Comparison of ENCODE assay signal across 1 cellular context in the genomic region with DNA sequence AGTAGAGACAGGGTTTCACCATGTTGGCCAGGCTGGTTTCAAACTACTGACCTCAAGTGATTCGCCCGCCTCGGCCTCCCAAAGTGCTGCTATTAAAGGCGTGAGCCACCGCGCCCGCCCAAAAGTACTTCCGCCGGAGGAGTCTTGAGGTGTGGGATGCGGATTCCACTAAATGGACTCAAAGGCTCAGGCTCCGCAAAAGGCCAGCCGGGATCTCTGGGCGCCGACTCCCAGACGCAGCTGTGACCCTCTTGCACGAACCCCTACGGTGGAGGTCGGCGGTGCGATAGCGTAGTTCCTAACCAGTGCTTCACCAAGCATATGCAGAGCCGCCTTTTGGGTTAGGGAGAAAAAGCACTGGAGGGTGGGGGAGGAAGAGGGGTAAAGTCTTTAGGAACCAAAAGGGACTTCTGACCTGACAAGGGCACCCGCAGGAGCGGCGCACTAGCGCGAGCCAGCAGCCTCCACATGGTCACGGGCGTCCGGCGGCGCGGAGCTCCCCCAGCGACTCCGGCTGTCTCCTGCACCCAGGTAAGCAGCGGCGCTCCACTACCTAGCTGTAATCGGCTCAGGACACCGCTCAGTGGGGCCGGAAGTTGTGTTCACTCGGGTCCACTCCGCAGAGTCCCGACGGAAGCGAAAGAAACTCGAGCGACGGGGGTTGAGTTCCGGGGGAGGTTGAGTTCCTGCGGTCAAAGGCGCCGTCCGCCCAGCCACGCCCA.
TF ChIP-seq lines count a peak whose summit lies in the region.

A gene (minus strand): TSS at position 590 of the 722 bp plus-strand sequence. CDS start 120 bp downstream, at position 470.

TF ChIP-seq in K562, 482 proteins besides CTCF, POLR2A, EP300 and RAD21 (continued from another document and continues in another):
- TF ChIP-seq, protein P1, sequence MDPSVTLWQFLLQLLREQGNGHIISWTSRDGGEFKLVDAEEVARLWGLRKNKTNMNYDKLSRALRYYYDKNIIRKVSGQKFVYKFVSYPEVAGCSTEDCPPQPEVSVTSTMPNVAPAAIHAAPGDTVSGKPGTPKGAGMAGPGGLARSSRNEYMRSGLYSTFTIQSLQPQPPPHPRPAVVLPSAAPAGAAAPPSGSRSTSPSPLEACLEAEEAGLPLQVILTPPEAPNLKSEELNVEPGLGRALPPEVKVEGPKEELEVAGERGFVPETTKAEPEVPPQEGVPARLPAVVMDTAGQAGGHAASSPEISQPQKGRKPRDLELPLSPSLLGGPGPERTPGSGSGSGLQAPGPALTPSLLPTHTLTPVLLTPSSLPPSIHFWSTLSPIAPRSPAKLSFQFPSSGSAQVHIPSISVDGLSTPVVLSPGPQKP (CRISPR knock-in tag; IDR thresholded peaks at IDR 0.05) = no peak
- no peak for TF ChIP-seq ZNF695 (CRISPR knock-in tag; IDR thresholded peaks at IDR 0.05)
- no peak for TF ChIP-seq TFAM (CRISPR knock-in tag; conservative IDR thresholded peaks at IDR 0.05)
- peak; percentile 69 to 83 for TF ChIP-seq TBL1XR1 (IDR thresholded peaks at IDR 0.05; ENCODE audit: low read length in 2 of 2)
- TF ChIP-seq FIP1L1 (IDR thresholded peaks at IDR 0.05; ENCODE audit: low read depth, low read length, poor library complexity, severe bottlenecking) = peak; percentile 84
- peak; percentile 48 to 56; a peak in 3 of 4 replicates for TF ChIP-seq SIX5 (IDR thresholded peaks at IDR 0.05; ENCODE audit: borderline replicate concordance in 1 of 2, insufficient read depth in 1 of 2, low read depth in 1 of 2, low read length in 2 of 2)
- TF ChIP-seq STAT5A (IDR thresholded peaks at IDR 0.05; ENCODE audit: borderline replicate concordance, low read length) = peak; percentile 20; the same call in 1 of the 2 replicates
- no peak for TF ChIP-seq MAFG (tag; conservative IDR thresholded peaks at IDR 0.05)
- TF ChIP-seq, protein P2, sequence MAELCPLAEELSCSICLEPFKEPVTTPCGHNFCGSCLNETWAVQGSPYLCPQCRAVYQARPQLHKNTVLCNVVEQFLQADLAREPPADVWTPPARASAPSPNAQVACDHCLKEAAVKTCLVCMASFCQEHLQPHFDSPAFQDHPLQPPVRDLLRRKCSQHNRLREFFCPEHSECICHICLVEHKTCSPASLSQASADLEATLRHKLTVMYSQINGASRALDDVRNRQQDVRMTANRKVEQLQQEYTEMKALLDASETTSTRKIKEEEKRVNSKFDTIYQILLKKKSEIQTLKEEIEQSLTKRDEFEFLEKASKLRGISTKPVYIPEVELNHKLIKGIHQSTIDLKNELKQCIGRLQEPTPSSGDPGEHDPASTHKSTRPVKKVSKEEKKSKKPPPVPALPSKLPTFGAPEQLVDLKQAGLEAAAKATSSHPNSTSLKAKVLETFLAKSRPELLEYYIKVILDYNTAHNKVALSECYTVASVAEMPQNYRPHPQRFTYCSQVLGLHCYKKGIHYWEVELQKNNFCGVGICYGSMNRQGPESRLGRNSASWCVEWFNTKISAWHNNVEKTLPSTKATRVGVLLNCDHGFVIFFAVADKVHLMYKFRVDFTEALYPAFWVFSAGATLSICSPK (IDR thresholded peaks at IDR 0.05; ENCODE audit: borderline replicate concordance) = no peak
- no peak for TF ChIP-seq TAL1 (IDR thresholded peaks at IDR 0.05)
- TF ChIP-seq NEUROD1 (IDR thresholded peaks at IDR 0.05; ENCODE audit: borderline replicate concordance, low read depth, low read length, partially characterized antibody) = peak; percentile 31
- TF ChIP-seq, protein P3, sequence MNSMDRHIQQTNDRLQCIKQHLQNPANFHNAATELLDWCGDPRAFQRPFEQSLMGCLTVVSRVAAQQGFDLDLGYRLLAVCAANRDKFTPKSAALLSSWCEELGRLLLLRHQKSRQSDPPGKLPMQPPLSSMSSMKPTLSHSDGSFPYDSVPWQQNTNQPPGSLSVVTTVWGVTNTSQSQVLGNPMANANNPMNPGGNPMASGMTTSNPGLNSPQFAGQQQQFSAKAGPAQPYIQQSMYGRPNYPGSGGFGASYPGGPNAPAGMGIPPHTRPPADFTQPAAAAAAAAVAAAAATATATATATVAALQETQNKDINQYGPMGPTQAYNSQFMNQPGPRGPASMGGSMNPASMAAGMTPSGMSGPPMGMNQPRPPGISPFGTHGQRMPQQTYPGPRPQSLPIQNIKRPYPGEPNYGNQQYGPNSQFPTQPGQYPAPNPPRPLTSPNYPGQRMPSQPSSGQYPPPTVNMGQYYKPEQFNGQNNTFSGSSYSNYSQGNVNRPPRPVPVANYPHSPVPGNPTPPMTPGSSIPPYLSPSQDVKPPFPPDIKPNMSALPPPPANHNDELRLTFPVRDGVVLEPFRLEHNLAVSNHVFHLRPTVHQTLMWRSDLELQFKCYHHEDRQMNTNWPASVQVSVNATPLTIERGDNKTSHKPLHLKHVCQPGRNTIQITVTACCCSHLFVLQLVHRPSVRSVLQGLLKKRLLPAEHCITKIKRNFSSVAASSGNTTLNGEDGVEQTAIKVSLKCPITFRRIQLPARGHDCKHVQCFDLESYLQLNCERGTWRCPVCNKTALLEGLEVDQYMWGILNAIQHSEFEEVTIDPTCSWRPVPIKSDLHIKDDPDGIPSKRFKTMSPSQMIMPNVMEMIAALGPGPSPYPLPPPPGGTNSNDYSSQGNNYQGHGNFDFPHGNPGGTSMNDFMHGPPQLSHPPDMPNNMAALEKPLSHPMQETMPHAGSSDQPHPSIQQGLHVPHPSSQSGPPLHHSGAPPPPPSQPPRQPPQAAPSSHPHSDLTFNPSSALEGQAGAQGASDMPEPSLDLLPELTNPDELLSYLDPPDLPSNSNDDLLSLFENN (IDR thresholded peaks at IDR 0.05; ENCODE audit: low read depth in 2 of 2, low read length in 2 of 2) = peak in 1 of 2 experiments; percentile 20; a peak in 1 of 4 replicates
- no peak for TF ChIP-seq FOXJ2 (tag; IDR thresholded peaks at IDR 0.05)
- no peak for TF ChIP-seq EGR1 (conservative IDR thresholded peaks at IDR 0.05)
- no peak for TF ChIP-seq ZFP30 (CRISPR knock-in tag; IDR thresholded peaks at IDR 0.05; ENCODE audit: borderline replicate concordance)
- TF ChIP-seq POLR2B (IDR thresholded peaks at IDR 0.05; ENCODE audit: low read depth, partially characterized antibody) = peak; percentile 81
- no peak for TF ChIP-seq POLR3G (IDR thresholded peaks at IDR 0.05; ENCODE audit: extremely low read depth, insufficient read length, insufficient replicate concordance)
- TF ChIP-seq U2AF2 (optimal IDR thresholded peaks at IDR 0.05; ENCODE audit: low read depth, low read length) = no peak
- TF ChIP-seq CBX8 (IDR thresholded peaks at IDR 0.05; ENCODE audit: borderline replicate concordance, extremely low read depth, low read depth, low read length, poor library complexity, severe bottlenecking) = no peak
- TF ChIP-seq POU5F1 (IDR thresholded peaks at IDR 0.05; ENCODE audit: borderline replicate concordance, low read depth, low read length, partially characterized antibody) = no peak
- TF ChIP-seq GABPB1 (CRISPR knock-in tag; IDR thresholded peaks at IDR 0.05) = peak; percentile 100
- TF ChIP-seq, protein P4, sequence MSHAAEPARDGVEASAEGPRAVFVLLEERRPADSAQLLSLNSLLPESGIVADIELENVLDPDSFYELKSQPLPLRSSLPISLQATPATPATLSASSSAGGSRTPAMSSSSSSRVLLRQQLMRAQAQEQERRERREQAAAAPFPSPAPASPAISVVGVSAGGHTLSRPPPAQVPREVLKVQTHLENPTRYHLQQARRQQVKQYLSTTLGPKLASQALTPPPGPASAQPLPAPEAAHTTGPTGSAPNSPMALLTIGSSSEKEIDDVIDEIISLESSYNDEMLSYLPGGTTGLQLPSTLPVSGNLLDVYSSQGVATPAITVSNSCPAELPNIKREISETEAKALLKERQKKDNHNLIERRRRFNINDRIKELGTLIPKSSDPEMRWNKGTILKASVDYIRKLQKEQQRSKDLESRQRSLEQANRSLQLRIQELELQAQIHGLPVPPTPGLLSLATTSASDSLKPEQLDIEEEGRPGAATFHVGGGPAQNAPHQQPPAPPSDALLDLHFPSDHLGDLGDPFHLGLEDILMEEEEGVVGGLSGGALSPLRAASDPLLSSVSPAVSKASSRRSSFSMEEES (CRISPR knock-in tag; IDR thresholded peaks at IDR 0.05) = no peak
- TF ChIP-seq RBM22 (IDR thresholded peaks at IDR 0.05; ENCODE audit: low read depth, low read length, poor library complexity, severe bottlenecking) = peak; percentile 91
- TF ChIP-seq CSDE1 (IDR thresholded peaks at IDR 0.05) = no peak
- TF ChIP-seq SNRNP70 (optimal IDR thresholded peaks at IDR 0.05; ENCODE audit: low read depth, low read length) = no peak
- TF ChIP-seq, protein P5, sequence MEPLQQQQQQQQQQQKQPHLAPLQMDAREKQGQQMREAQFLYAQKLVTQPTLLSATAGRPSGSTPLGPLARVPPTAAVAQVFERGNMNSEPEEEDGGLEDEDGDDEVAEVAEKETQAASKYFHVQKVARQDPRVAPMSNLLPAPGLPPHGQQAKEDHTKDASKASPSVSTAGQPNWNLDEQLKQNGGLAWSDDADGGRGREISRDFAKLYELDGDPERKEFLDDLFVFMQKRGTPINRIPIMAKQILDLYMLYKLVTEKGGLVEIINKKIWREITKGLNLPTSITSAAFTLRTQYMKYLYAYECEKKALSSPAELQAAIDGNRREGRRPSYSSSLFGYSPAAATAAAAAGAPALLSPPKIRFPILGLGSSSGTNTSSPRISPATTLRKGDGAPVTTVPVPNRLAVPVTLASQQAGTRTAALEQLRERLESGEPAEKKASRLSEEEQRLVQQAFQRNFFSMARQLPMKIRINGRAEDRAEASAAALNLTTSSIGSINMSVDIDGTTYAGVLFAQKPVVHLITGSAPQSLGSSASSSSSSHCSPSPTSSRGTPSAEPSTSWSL (CRISPR knock-in tag; IDR thresholded peaks at IDR 0.05; ENCODE audit: borderline replicate concordance) = no peak
- TF ChIP-seq PHF8 (IDR thresholded peaks at IDR 0.05; ENCODE audit: borderline replicate concordance, low read length) = peak; percentile 87; the same call in 1 of the 2 replicates
- TF ChIP-seq ZEB2 (IDR thresholded peaks at IDR 0.05) = peak; percentile 99
- TF ChIP-seq, protein P6, sequence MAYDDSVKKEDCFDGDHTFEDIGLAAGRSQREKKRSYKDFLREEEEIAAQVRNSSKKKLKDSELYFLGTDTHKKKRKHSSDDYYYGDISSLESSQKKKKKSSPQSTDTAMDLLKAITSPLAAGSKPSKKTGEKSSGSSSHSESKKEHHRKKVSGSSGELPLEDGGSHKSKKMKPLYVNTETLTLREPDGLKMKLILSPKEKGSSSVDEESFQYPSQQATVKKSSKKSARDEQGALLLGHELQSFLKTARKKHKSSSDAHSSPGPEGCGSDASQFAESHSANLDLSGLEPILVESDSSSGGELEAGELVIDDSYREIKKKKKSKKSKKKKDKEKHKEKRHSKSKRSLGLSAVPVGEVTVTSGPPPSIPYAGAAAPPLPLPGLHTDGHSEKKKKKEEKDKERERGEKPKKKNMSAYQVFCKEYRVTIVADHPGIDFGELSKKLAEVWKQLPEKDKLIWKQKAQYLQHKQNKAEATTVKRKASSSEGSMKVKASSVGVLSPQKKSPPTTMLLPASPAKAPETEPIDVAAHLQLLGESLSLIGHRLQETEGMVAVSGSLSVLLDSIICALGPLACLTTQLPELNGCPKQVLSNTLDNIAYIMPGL (CRISPR knock-in tag; IDR thresholded peaks at IDR 0.05) = peak; percentile 78; the same call in 1 of the 2 replicates
- TF ChIP-seq RUNX1 (IDR thresholded peaks at IDR 0.05; ENCODE audit: low read depth) = no peak
- TF ChIP-seq, protein P7, sequence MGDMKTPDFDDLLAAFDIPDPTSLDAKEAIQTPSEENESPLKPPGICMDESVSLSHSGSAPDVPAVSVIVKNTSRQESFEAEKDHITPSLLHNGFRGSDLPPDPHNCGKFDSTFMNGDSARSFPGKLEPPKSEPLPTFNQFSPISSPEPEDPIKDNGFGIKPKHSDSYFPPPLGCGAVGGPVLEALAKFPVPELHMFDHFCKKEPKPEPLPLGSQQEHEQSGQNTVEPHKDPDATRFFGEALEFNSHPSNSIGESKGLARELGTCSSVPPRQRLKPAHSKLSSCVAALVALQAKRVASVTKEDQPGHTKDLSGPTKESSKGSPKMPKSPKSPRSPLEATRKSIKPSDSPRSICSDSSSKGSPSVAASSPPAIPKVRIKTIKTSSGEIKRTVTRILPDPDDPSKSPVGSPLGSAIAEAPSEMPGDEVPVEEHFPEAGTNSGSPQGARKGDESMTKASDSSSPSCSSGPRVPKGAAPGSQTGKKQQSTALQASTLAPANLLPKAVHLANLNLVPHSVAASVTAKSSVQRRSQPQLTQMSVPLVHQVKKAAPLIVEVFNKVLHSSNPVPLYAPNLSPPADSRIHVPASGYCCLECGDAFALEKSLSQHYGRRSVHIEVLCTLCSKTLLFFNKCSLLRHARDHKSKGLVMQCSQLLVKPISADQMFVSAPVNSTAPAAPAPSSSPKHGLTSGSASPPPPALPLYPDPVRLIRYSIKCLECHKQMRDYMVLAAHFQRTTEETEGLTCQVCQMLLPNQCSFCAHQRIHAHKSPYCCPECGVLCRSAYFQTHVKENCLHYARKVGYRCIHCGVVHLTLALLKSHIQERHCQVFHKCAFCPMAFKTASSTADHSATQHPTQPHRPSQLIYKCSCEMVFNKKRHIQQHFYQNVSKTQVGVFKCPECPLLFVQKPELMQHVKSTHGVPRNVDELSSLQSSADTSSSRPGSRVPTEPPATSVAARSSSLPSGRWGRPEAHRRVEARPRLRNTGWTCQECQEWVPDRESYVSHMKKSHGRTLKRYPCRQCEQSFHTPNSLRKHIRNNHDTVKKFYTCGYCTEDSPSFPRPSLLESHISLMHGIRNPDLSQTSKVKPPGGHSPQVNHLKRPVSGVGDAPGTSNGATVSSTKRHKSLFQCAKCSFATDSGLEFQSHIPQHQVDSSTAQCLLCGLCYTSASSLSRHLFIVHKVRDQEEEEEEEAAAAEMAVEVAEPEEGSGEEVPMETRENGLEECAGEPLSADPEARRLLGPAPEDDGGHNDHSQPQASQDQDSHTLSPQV (IDR thresholded peaks at IDR 0.05) = no peak
- no peak for TF ChIP-seq MEIS2 (IDR thresholded peaks at IDR 0.05; ENCODE audit: partially characterized antibody)
- TF ChIP-seq SMARCA5 (IDR thresholded peaks at IDR 0.05) = no peak
- no peak for TF ChIP-seq NFIX (CRISPR knock-in tag; IDR thresholded peaks at IDR 0.05; ENCODE audit: low read depth)
- peak; percentile 80; the same call in 1 of the 2 replicates for TF ChIP-seq GTF2E2 (tag; IDR thresholded peaks at IDR 0.05)
